10 cellular contexts compared by ENCODE assay signal in genomic region chr17:78774456-78774855, GRCh38. TPM values are rescaled to one million over a fixed set of nuclear protein-coding genes. Genes with fewer than 3 reads are reported as not detected.
DNase-seq lines count a peak whose midpoint lies in the region; ATAC-seq, FAIRE-seq and TF ChIP-seq lines count a peak whose summit lies in the region.
"Had no signal": no experiment of that assay in that cellular context is flagged by ENCODE, and none has a peak within 500 bp of the region (broad histone marks: within the 10 kb centered on the region; RNA-seq: fewer than 3 reads in every experiment).

No MANE protein-coding gene starts in this region.

- no peak for FAIRE-seq in frontal cortex (lab: Jason Lieb, UNC)

- H3K9ac ChIP-seq in DND-41 (ENCODE audit: low read depth, low read length) (peak overlapping the region; percentile 50), duodenal mucosa (ENCODE audit: low read depth in 1 of 2, low read length in 2 of 2) (peak overlapping the region; percentile 60)

- peak; percentile 43 for ATAC-seq in DND-41 (ENCODE audit: insufficient read depth, low read depth)
- no peak for ATAC-seq in psoas muscle
- ATAC-seq in HG03571 (IDR thresholded peaks at IDR 0.05; ENCODE audit: unreplicated experiment), result no peak
- ATAC-seq in HG03039 (IDR thresholded peaks at IDR 0.05; ENCODE audit: unreplicated experiment), result no peak

- 66 to 80% (median 69%) methylated on average over 2 of the region's 2 CpGs for WGBS in psoas muscle, 3 donors

- H3K4me2 ChIP-seq in DND-41 (ENCODE audit: insufficient read depth, low read length), result peak overlapping the region; percentile 83

- no peaks in the 10 kb centered on the region for H3K36me3 ChIP-seq in DND-41 (ENCODE audit: insufficient read depth, low read length)
- H3K36me3 ChIP-seq in MG63, result no peaks in the 10 kb centered on the region
- no peaks in the 10 kb centered on the region for H3K36me3 ChIP-seq in duodenal mucosa (ENCODE audit: control insufficient read depth in 1 of 2, insufficient read depth in 2 of 2, low read length in 2 of 2)
- H3K36me3 ChIP-seq in psoas muscle (ENCODE audit: insufficient read depth in 1 of 2, low read depth in 1 of 2), result no peaks in the 10 kb centered on the region

- intact Hi-C loops in psoas muscle (cut with DNase I), result no loop called here

- peaks cover 32% of the 10 kb centered on the region for H3K4me1 ChIP-seq in DND-41 (ENCODE audit: insufficient read depth, low read length)
- H3K4me1 ChIP-seq in duodenal mucosa (ENCODE audit: control insufficient read depth in 1 of 2, insufficient read depth in 2 of 2, low read length in 2 of 2), result peaks cover 8 to 13% of the 10 kb centered on the region in 2 donors
- peaks cover 34% of the 10 kb centered on the region for H3K4me1 ChIP-seq in psoas muscle

- H3K27ac ChIP-seq in DND-41 (ENCODE audit: low read length) (peak overlapping the region; percentile 78), duodenal mucosa (ENCODE audit: low read depth, low read length) (peak overlapping the region; percentile 70), psoas muscle (peak overlapping the region; percentile 60)

- H3K79me2 ChIP-seq in DND-41 (ENCODE audit: insufficient read depth, low read length), result peaks cover 61% of the 10 kb centered on the region

- peaks cover 3% of the 10 kb centered on the region; the same call in 1 of the 2 replicates for H4K20me1 ChIP-seq in DND-41 (ENCODE audit: insufficient read depth, low read length)

- TF ChIP-seq CTCF in DND-41 (IDR thresholded peaks at IDR 0.05; ENCODE audit: borderline replicate concordance, extremely low read depth, low read length, poor library complexity, severe bottlenecking) (no peak), psoas muscle (IDR thresholded peaks at IDR 0.05) (no peak)

- peak overlapping the region; percentile 63 for H2AFZ ChIP-seq in DND-41 (ENCODE audit: low read depth, low read length)

- no peak for DNase-seq in DND-41
- no peak for DNase-seq in MG63
- DNase-seq in psoas muscle, result no peak
- DNase-seq in NCI-H510A treated with DMSO at 0.1 percent for 48 hours (lab: John Stamatoyannopoulos, UW), result no peak
- DNase-seq in frontal cortex (ENCODE audit: low spot score in 2 of 2), result no peak
- DNase-seq: DMS79, foreskin fibroblast had no signal

- H3K4me3 ChIP-seq in DND-41 (ENCODE audit: low read depth in 1 of 2, low read length in 2 of 2) (peak overlapping the region; percentile 12 to 57; a peak in 3 of 4 replicates), MG63 (peak overlapping the region; percentile 36), duodenal mucosa (ENCODE audit: low read depth in 1 of 2, low read length in 2 of 2) (peak overlapping the region; percentile 48 to 57), psoas muscle (peak overlapping the region; percentile 34)

- H3K27me3 ChIP-seq in DND-41 (ENCODE audit: insufficient read depth, low read length, poor library complexity) (no peaks in the 10 kb centered on the region), MG63 (no peaks in the 10 kb centered on the region), duodenal mucosa (ENCODE audit: control insufficient read depth in 1 of 2, insufficient read depth in 2 of 2, low read length in 2 of 2) (no peaks in the 10 kb centered on the region), psoas muscle (ENCODE audit: insufficient read depth in 3 of 3, low read length in 2 of 3) (no peaks in the 10 kb centered on the region)

- H3K9me3 ChIP-seq in DND-41 (ENCODE audit: insufficient read depth, low read length, severe bottlenecking), result no peaks in the 10 kb centered on the region
- H3K9me3 ChIP-seq in MG63, result no peaks in the 10 kb centered on the region
- H3K9me3 ChIP-seq in duodenal mucosa (ENCODE audit: control insufficient read depth in 1 of 2, low read length in 2 of 2), result no peaks in the 10 kb centered on the region
- H3K9me3 ChIP-seq in psoas muscle, result no peaks in the 10 kb centered on the region

RNA-seq across cellular contexts. Expression of gene CYTH1, which starts 7.6 kb away (rescaled TPM):
- 11.2 and 17.2 TPM in 2 replicates for total RNA-seq in MG63 (2014; rRNA removed; shearing (Covaris generic); ENCODE audit: low replicate concordance)
- total RNA-seq in psoas muscle (10 to 100 TPM; 25.6 to 40.4 (median 34.0) TPM), frontal cortex (53.4 TPM)
- polyA plus RNA-seq in psoas muscle, result 10 to 100 TPM; 18.7 to 38.0 (median 23.9) TPM
